ENCODE assay signal across 8 cellular contexts in genomic region chr5:53110156-53110555, GRCh38. TPM values are rescaled to one million over a fixed set of nuclear protein-coding genes. Genes with fewer than 3 reads are reported as not detected.
A peak's percentile ranks its signal among the peaks of the same experiment; 100 is the strongest.
DNase-seq lines count a peak whose midpoint lies in the region; ATAC-seq and TF ChIP-seq lines count a peak whose summit lies in the region.

No MANE protein-coding gene starts in this region.

- peak overlapping the region; percentile 53 to 71 (median 60) for H3K4me3 ChIP-seq in BLaER1 treated with 17β-estradiol and CSF1 and Interleukin-3, amounts not matched to agents 10 nM and 100 nM
- H3K4me3 ChIP-seq in Loucy (ENCODE audit: low read length, poor library complexity, severe bottlenecking) (peak overlapping the region; percentile 79), duodenal mucosa (ENCODE audit: low read depth in 1 of 2, low read length in 2 of 2) (peak overlapping the region; percentile 78 to 95)

- H3K27ac Mint-ChIP-seq in natural killer cell treated with Interleukin-12 subunit alpha and Interleukin-12 subunit beta and Interleukin-15 and Interleukin-18, amount 100 ng/mL, for 72 hours: peak overlapping the region; percentile 89 to 93

- no peaks in the 10 kb centered on the region for H3K9me2 ChIP-seq in Loucy (replicated peaks; ENCODE audit: low read depth, low read length)

- H4K20me1 ChIP-seq in BLaER1 treated with 17β-estradiol and CSF1 and Interleukin-3, amounts not matched to agents 10 nM and 100 nM: no peaks in the 10 kb centered on the region
- H4K20me1 ChIP-seq in Loucy (ENCODE audit: insufficient read depth, low read length, poor library complexity, severe bottlenecking): no peaks in the 10 kb centered on the region

- ATAC-seq in GM21367 (IDR thresholded peaks at IDR 0.05; ENCODE audit: unreplicated experiment): peak; percentile 1
- ATAC-seq in natural killer cell treated with Interleukin-12 subunit alpha and Interleukin-12 subunit beta and Interleukin-15 and Interleukin-18, amount 100 ng/mL, for 72 hours: peak in 1 of 2 donors; percentile 8

- no peak for TF ChIP-seq CTCF in Loucy (conservative IDR thresholded peaks at IDR 0.05; ENCODE audit: low read length)

- H3F3A ChIP-seq in Loucy (ENCODE audit: low read depth): no peaks in the 10 kb centered on the region

- peaks cover 0 to 14% (median 6%) of the 10 kb centered on the region in 10 experiments; a peak in 7 of 20 replicates for H3K4me1 ChIP-seq in BLaER1 treated with 17β-estradiol and CSF1 and Interleukin-3, amounts not matched to agents 10 nM and 100 nM
- H3K4me1 ChIP-seq in Loucy (ENCODE audit: insufficient read depth, low read length, poor library complexity, severe bottlenecking) (peaks cover 45% of the 10 kb centered on the region), duodenal mucosa (ENCODE audit: control insufficient read depth in 1 of 2, insufficient read depth in 2 of 2, low read length in 2 of 2) (peaks cover 7 to 11% of the 10 kb centered on the region in 2 donors)

- peak overlapping the region; percentile 55 to 75 (median 66); a peak in 21 of 22 replicates for H3K9ac ChIP-seq in BLaER1 treated with 17β-estradiol and CSF1 and Interleukin-3, amounts not matched to agents 10 nM and 100 nM
- H3K9ac ChIP-seq in Loucy (ENCODE audit: low read depth, low read length, poor library complexity, severe bottlenecking) (peak overlapping the region; percentile 84), duodenal mucosa (ENCODE audit: low read depth in 1 of 2, low read length in 2 of 2) (peak overlapping the region; percentile 67 to 79)

- peaks cover 0 to 9% (median 0%) of the 10 kb centered on the region in 11 experiments; a peak in 1 of 22 replicates for H3K36me3 ChIP-seq in BLaER1 treated with 17β-estradiol and CSF1 and Interleukin-3, amounts not matched to agents 10 nM and 100 nM
- H3K36me3 ChIP-seq in Loucy (ENCODE audit: insufficient read depth, low read length): no peaks in the 10 kb centered on the region
- H3K36me3 ChIP-seq in duodenal mucosa (ENCODE audit: control insufficient read depth in 1 of 2, insufficient read depth in 2 of 2, low read length in 2 of 2): peaks cover 0 to 9% of the 10 kb centered on the region in 2 donors

- peaks cover 21 to 26% of the 10 kb centered on the region in 2 donors for H3K4me1 Mint-ChIP-seq in natural killer cell treated with Interleukin-12 subunit alpha and Interleukin-12 subunit beta and Interleukin-15 and Interleukin-18, amount 100 ng/mL, for 72 hours (ENCODE audit: low read depth in 2 of 2)

- no peak for DNase-seq in natural killer cell treated with Interleukin-12 subunit alpha and Interleukin-12 subunit beta and Interleukin-15 and Interleukin-18, amount 100 ng/mL, for 72 hours (ENCODE audit: low spot score)
- DNase-seq in SKM-1 (lab: John Stamatoyannopoulos, UW; ENCODE audit: unreplicated experiment) (no peak), NCI-H2227 (lab: John Stamatoyannopoulos, UW; ENCODE audit: unreplicated experiment) (no peak)
- no peak for DNase-seq in activated effector memory CD4-positive, alpha-beta T cell treated with anti-CD3 and anti-CD28 coated beads, Interleukin-2, amount 50 U/mL, for 16 hours

- H3K27me3 Mint-ChIP-seq in natural killer cell treated with Interleukin-12 subunit alpha and Interleukin-12 subunit beta and Interleukin-15 and Interleukin-18, amount 100 ng/mL, for 72 hours: no peaks in the 10 kb centered on the region

- H3K4me3 Mint-ChIP-seq in natural killer cell treated with Interleukin-12 subunit alpha and Interleukin-12 subunit beta and Interleukin-15 and Interleukin-18, amount 100 ng/mL, for 72 hours: peak overlapping the region; percentile 99

- peaks cover 18% of the 10 kb centered on the region for H3K79me2 ChIP-seq in Loucy (ENCODE audit: insufficient read depth, low read length)

- H3K9me3 ChIP-seq in BLaER1 treated with 17β-estradiol and CSF1 and Interleukin-3, amounts not matched to agents 10 nM and 100 nM (replicated peaks in 1 of 11): peaks cover 0 to 9% (median 0%) of the 10 kb centered on the region in 11 experiments; a peak in 7 of 22 replicates
- H3K9me3 ChIP-seq in Loucy (ENCODE audit: insufficient read depth, low read depth, low read length) (no peaks in the 10 kb centered on the region), duodenal mucosa (ENCODE audit: control insufficient read depth in 1 of 2, low read length in 2 of 2) (no peaks in the 10 kb centered on the region)

- H3K4me2 ChIP-seq in BLaER1 treated with 17β-estradiol and CSF1 and Interleukin-3, amounts not matched to agents 10 nM and 100 nM: peak overlapping the region; percentile 54 to 81 (median 73)
- peak overlapping the region; percentile 82 for H3K4me2 ChIP-seq in Loucy (ENCODE audit: low read depth, low read length, poor library complexity, severe bottlenecking)

- H3K27ac ChIP-seq in BLaER1 treated with 17β-estradiol and CSF1 and Interleukin-3, amounts not matched to agents 10 nM and 100 nM: peak overlapping the region in 10 of 11 experiments; percentile 33 to 64 (median 54); a peak in 18 of 22 replicates
- H3K27ac ChIP-seq in duodenal mucosa (ENCODE audit: low read depth, low read length): no peak overlapping the region

- no peaks in the 10 kb centered on the region for H3K9me3 Mint-ChIP-seq in natural killer cell treated with Interleukin-12 subunit alpha and Interleukin-12 subunit beta and Interleukin-15 and Interleukin-18, amount 100 ng/mL, for 72 hours

- no peaks in the 10 kb centered on the region for H3K27me3 ChIP-seq in BLaER1 treated with 17β-estradiol and CSF1 and Interleukin-3, amounts not matched to agents 10 nM and 100 nM
- no peaks in the 10 kb centered on the region for H3K27me3 ChIP-seq in Loucy (ENCODE audit: insufficient read depth, low read length, poor library complexity, severe bottlenecking)
- H3K27me3 ChIP-seq in duodenal mucosa (ENCODE audit: control insufficient read depth in 1 of 2, insufficient read depth in 2 of 2, low read length in 2 of 2): no peaks in the 10 kb centered on the region

- peak overlapping the region; percentile 91 for H2AFZ ChIP-seq in Loucy (ENCODE audit: low read length)

- H3K36me3 Mint-ChIP-seq in natural killer cell treated with Interleukin-12 subunit alpha and Interleukin-12 subunit beta and Interleukin-15 and Interleukin-18, amount 100 ng/mL, for 72 hours: peaks cover 8% of the 10 kb centered on the region

RNA-seq across cellular contexts. Expression of gene MOCS2, which starts 0.6 kb away (rescaled TPM):
- 10 to 100 TPM; 14.7 to 16.6 TPM for total RNA-seq in natural killer cell treated with Interleukin-12 subunit alpha and Interleukin-12 subunit beta and Interleukin-15 and Interleukin-18, amount 100 ng/mL, for 72 hours
